27 cellular contexts compared by ENCODE assay signal in the genomic region with DNA sequence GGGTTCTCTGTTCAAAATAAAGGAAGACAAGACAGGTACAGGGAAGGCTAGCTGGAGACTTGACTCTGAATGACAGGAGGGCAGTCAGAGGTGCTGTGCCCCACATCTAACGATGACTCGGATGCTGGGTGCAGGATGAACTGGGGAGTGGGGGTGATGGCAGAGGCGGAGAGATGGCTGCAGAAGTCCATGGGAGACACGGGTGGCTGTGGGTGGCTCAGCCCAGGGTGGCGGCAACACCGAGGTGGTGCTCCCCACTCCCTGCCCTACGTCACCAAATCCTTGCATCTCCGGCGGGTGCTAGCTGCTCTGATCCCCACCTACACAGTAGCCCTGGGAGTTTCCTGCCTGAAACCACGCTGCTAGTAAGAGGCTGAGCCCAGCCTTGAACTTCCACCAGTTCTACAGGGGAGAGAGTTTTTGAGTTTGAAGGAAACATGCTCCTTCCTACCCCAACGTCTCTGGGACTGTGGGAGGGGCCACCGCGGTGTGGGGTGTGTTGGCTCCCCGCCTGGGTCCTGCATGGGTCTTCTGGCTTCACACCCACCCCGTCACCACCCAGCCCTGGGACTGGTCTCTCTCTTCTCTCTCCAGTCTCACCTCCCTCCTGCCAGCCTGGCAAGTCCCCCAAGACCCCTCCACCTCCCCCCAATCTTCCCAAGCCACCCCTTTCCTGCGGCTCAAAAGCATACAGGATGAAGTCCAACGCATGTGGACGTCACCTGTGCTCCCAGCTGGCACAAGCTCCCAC. TPM values are rescaled to one million over a fixed set of nuclear protein-coding genes. Genes with fewer than 3 reads are reported as not detected.
DNase-seq lines count a peak whose midpoint lies in the region; ATAC-seq lines count a peak whose summit lies in the region.
"Had no signal": no experiment of that assay in that cellular context is flagged by ENCODE, and none has a peak within 500 bp of the region (broad histone marks: within the 10 kb centered on the region; RNA-seq: fewer than 3 reads in every experiment).

No MANE protein-coding gene starts in this region.

- H3K79me1 ChIP-seq in neuronal stem cell (ENCODE audit: low read depth, low read length) = no peaks in the 10 kb centered on the region

- H2BK5ac ChIP-seq in neuronal stem cell (ENCODE audit: low read length) = no peak overlapping the region

- no peak overlapping the region for H2AK5ac ChIP-seq in neuronal stem cell (ENCODE audit: low read depth, low read length)

- no peak overlapping the region for H2BK15ac ChIP-seq in neuronal stem cell (ENCODE audit: low read length)

- no peak overlapping the region for H2BK12ac ChIP-seq in neuronal stem cell (ENCODE audit: low read length)

- no peaks in the 10 kb centered on the region for H3K9me3 ChIP-seq in neuronal stem cell (replicated peaks in 1 of 2; ENCODE audit: control insufficient read depth in 2 of 2, insufficient read depth in 1 of 2, low read depth in 1 of 2, low read length in 2 of 2)
- H3K9me3 ChIP-seq: BE2C had no signal

- no peak overlapping the region for H3K14ac ChIP-seq in neuronal stem cell (ENCODE audit: low read length)

- no peak overlapping the region for H3K27ac ChIP-seq in neuronal stem cell (replicated peaks; ENCODE audit: low read length)
- H3K27ac ChIP-seq: 22Rv1, HL-60, KMS-11 had no signal

- ATAC-seq in activated naive CD8-positive, alpha-beta T cell treated with anti-CD3 and anti-CD28 coated beads, Interleukin-2, amount 50 U/mL, for 24 hours = peak; percentile 22
- ATAC-seq in stimulated activated naive CD8-positive, alpha-beta T cell treated with anti-CD3 and anti-CD28 coated beads, Interleukin-15, amount 100 ng/mL, for 72 hours = peak; percentile 26
- ATAC-seq in GM19452 (IDR thresholded peaks at IDR 0.05; ENCODE audit: unreplicated experiment) = no peak
- ATAC-seq: HCT116, PC-3, Right ventricle myocardium inferior had no signal

- H3K9me3 Mint-ChIP-seq in T-helper 2 cell treated with Interferon-gamma antibody and Interleukin-4, amounts not matched to agents 5 μg/mL and 100 μg/mL, for 36 hours = no peaks in the 10 kb centered on the region
- no peaks in the 10 kb centered on the region for H3K9me3 Mint-ChIP-seq in activated naive CD8-positive, alpha-beta T cell treated with anti-CD3 and anti-CD28 coated beads, Interleukin-2, amount 50 U/mL, for 24 hours
- no peaks in the 10 kb centered on the region for H3K9me3 Mint-ChIP-seq in activated naive CD8-positive, alpha-beta T cell treated with anti-CD3 and anti-CD28 coated beads for 36 hours
- no peaks in the 10 kb centered on the region for H3K9me3 Mint-ChIP-seq in stimulated activated naive CD8-positive, alpha-beta T cell treated with anti-CD3 and anti-CD28 coated beads, Interleukin-15, amount 100 ng/mL, for 72 hours

- no peaks in the 10 kb centered on the region for H3K36me3 Mint-ChIP-seq in T-helper 2 cell treated with Interferon-gamma antibody and Interleukin-4, amounts not matched to agents 5 μg/mL and 100 μg/mL, for 36 hours (ENCODE audit: low read depth)
- H3K36me3 Mint-ChIP-seq in activated naive CD8-positive, alpha-beta T cell treated with anti-CD3 and anti-CD28 coated beads, Interleukin-2, amount 50 U/mL, for 24 hours (ENCODE audit: low read depth) = no peaks in the 10 kb centered on the region
- H3K36me3 Mint-ChIP-seq in activated naive CD8-positive, alpha-beta T cell treated with anti-CD3 and anti-CD28 coated beads for 36 hours = no peaks in the 10 kb centered on the region
- H3K36me3 Mint-ChIP-seq: CD14-positive monocyte had no signal

- no peak overlapping the region for H3K23ac ChIP-seq in neuronal stem cell (ENCODE audit: low read depth, low read length, poor library complexity)

- H3K4ac ChIP-seq in neuronal stem cell (ENCODE audit: low read length) = no peak overlapping the region

- H3K27me3 ChIP-seq in neuronal stem cell (ENCODE audit: control insufficient read depth in 3 of 3, insufficient read depth in 3 of 3, low read depth in 1 of 3, low read length in 3 of 3) = peaks cover 16 to 59% (median 39%) of the 10 kb centered on the region in 3 experiments

- no CpG with 5 or more reads among the region's 18 CpGs for WGBS in neuronal stem cell (ENCODE audit: extremely low coverage in 2 of 2, insufficient read length in 2 of 2, insufficient replicate concordance in 1 of 2), 2 donors

- H3K4me1 Mint-ChIP-seq in T-helper 2 cell treated with Interferon-gamma antibody and Interleukin-4, amounts not matched to agents 5 μg/mL and 100 μg/mL, for 36 hours (ENCODE audit: low read depth) = no peaks in the 10 kb centered on the region
- no peaks in the 10 kb centered on the region for H3K4me1 Mint-ChIP-seq in activated naive CD8-positive, alpha-beta T cell treated with anti-CD3 and anti-CD28 coated beads, Interleukin-2, amount 50 U/mL, for 24 hours
- peaks cover 4% of the 10 kb centered on the region for H3K4me1 Mint-ChIP-seq in activated naive CD8-positive, alpha-beta T cell treated with anti-CD3 and anti-CD28 coated beads for 36 hours
- H3K4me1 Mint-ChIP-seq in stimulated activated naive CD8-positive, alpha-beta T cell treated with anti-CD3 and anti-CD28 coated beads, Interleukin-15, amount 100 ng/mL, for 72 hours = peaks cover 20% of the 10 kb centered on the region
- H3K4me1 Mint-ChIP-seq: CD14-positive monocyte had no signal

- peaks cover 44% of the 10 kb centered on the region for H3K27me3 Mint-ChIP-seq in T-helper 2 cell treated with Interferon-gamma antibody and Interleukin-4, amounts not matched to agents 5 μg/mL and 100 μg/mL, for 36 hours (ENCODE audit: low read depth)
- peaks cover 52% of the 10 kb centered on the region for H3K27me3 Mint-ChIP-seq in activated naive CD8-positive, alpha-beta T cell treated with anti-CD3 and anti-CD28 coated beads, Interleukin-2, amount 50 U/mL, for 24 hours
- H3K27me3 Mint-ChIP-seq in activated naive CD8-positive, alpha-beta T cell treated with anti-CD3 and anti-CD28 coated beads for 36 hours = peaks cover 59% of the 10 kb centered on the region
- peaks cover 70% of the 10 kb centered on the region for H3K27me3 Mint-ChIP-seq in stimulated activated naive CD8-positive, alpha-beta T cell treated with anti-CD3 and anti-CD28 coated beads, Interleukin-15, amount 100 ng/mL, for 72 hours

- no peak overlapping the region for H2AFZ ChIP-seq in neuronal stem cell (ENCODE audit: low read length)

- no peaks in the 10 kb centered on the region for H3K4me1 ChIP-seq in neuronal stem cell (ENCODE audit: control insufficient read depth in 2 of 2, insufficient read depth in 1 of 2, low read depth in 1 of 2, low read length in 2 of 2)
- H3K4me1 ChIP-seq: BE2C had no signal

- H3K4me3 ChIP-seq in neuronal stem cell (ENCODE audit: low read length in 2 of 2) = no peak overlapping the region

- no peak overlapping the region for H2BK120ac ChIP-seq in neuronal stem cell (ENCODE audit: low read depth, low read length)

- no peak overlapping the region for H3K4me2 ChIP-seq in neuronal stem cell (ENCODE audit: insufficient read depth, low read length, poor library complexity, severe bottlenecking)
- H3K4me2 ChIP-seq: KMS-11 had no signal

- H4K91ac ChIP-seq in neuronal stem cell (ENCODE audit: low read depth, low read length, poor library complexity) = no peak overlapping the region

- no peak overlapping the region for H3K27ac Mint-ChIP-seq in T-helper 2 cell treated with Interferon-gamma antibody and Interleukin-4, amounts not matched to agents 5 μg/mL and 100 μg/mL, for 36 hours
- H3K27ac Mint-ChIP-seq in activated naive CD8-positive, alpha-beta T cell treated with anti-CD3 and anti-CD28 coated beads, Interleukin-2, amount 50 U/mL, for 24 hours = no peak overlapping the region
- H3K27ac Mint-ChIP-seq in activated naive CD8-positive, alpha-beta T cell treated with anti-CD3 and anti-CD28 coated beads for 36 hours = no peak overlapping the region
- H3K27ac Mint-ChIP-seq in stimulated activated naive CD8-positive, alpha-beta T cell treated with anti-CD3 and anti-CD28 coated beads, Interleukin-15, amount 100 ng/mL, for 72 hours = no peak overlapping the region
- H3K27ac Mint-ChIP-seq: CD14-positive monocyte, IgD-negative memory B cell had no signal

- no peaks in the 10 kb centered on the region for H3K36me3 ChIP-seq in neuronal stem cell (replicated peaks in 1 of 2; ENCODE audit: control insufficient read depth in 2 of 2, insufficient read depth in 2 of 2, low read length in 2 of 2)
- H3K36me3 ChIP-seq: BE2C had no signal

- DNase-seq in T-helper 2 cell treated with Interferon-gamma antibody and Interleukin-4, amounts not matched to agents 5 μg/mL and 100 μg/mL, for 36 hours (ENCODE audit: low spot score) = peak; percentile 19
- DNase-seq in T-helper 2 cell (no peak), neuronal stem cell (ENCODE audit: low spot score) (no peak), activated gamma-delta T cell (lab: John Stamatoyannopoulos, UW) (no peak)
- no peak for DNase-seq in activated naive CD8-positive, alpha-beta T cell treated with anti-CD3 and anti-CD28 coated beads, Interleukin-2, amount 50 U/mL, for 24 hours
- DNase-seq in activated naive CD8-positive, alpha-beta T cell treated with anti-CD3 and anti-CD28 coated beads for 36 hours = no peak
- no peak for DNase-seq in stimulated activated naive CD8-positive, alpha-beta T cell treated with anti-CD3 and anti-CD28 coated beads, Interleukin-15, amount 100 ng/mL, for 72 hours
- DNase-seq: ACHN, BE2C, Calu3, DMS153, DND-41, MM.1S, NCI-H2029, NCI-H446, NCI-H524 treated with DMSO at 0.1 percent for 48 hours, NCI-H774, PC-3 had no signal

- H4K8ac ChIP-seq in neuronal stem cell (ENCODE audit: low read depth, low read length) = no peak overlapping the region

- no peak overlapping the region for H3K18ac ChIP-seq in neuronal stem cell (ENCODE audit: low read length)

- H3K9ac ChIP-seq in neuronal stem cell (ENCODE audit: low read depth, low read length, poor library complexity) = peak overlapping the region; percentile 47
- H3K9ac ChIP-seq: KMS-11 had no signal

- H3K4me3 Mint-ChIP-seq in T-helper 2 cell treated with Interferon-gamma antibody and Interleukin-4, amounts not matched to agents 5 μg/mL and 100 μg/mL, for 36 hours = no peak overlapping the region
- no peak overlapping the region for H3K4me3 Mint-ChIP-seq in activated naive CD8-positive, alpha-beta T cell treated with anti-CD3 and anti-CD28 coated beads, Interleukin-2, amount 50 U/mL, for 24 hours
- no peak overlapping the region for H3K4me3 Mint-ChIP-seq in activated naive CD8-positive, alpha-beta T cell treated with anti-CD3 and anti-CD28 coated beads for 36 hours
- no peak overlapping the region for H3K4me3 Mint-ChIP-seq in stimulated activated naive CD8-positive, alpha-beta T cell treated with anti-CD3 and anti-CD28 coated beads, Interleukin-15, amount 100 ng/mL, for 72 hours
- H3K4me3 Mint-ChIP-seq: IgD-negative memory B cell had no signal

RNA-seq across cellular contexts. Expression of a gene that starts 4.5 kb away (rescaled TPM):
- total RNA-seq in activated naive CD8-positive, alpha-beta T cell treated with anti-CD3 and anti-CD28 coated beads for 36 hours = not detected
- 0.04 TPM for polyA plus RNA-seq in neuronal stem cell (2013, experiment 1 of 2)
- polyA plus RNA-seq in neuronal stem cell (2013, experiment 2 of 2) = 0.03 TPM
- total RNA-seq: Calu3, PC-3, RPMI7951 had no signal
- polyA plus RNA-seq: CD14-positive monocyte, IgD-negative memory B cell had no signal
